In genomic region chrX:101393530-101394305, GRCh38 we compare ENCODE assay signal across 1 cellular context.
TF ChIP-seq lines count a peak whose summit lies in the region.

No MANE protein-coding gene starts in this region.

TF ChIP-seq in GM23338, 12 proteins besides CTCF, POLR2A, EP300 and RAD21 (continued from another document):
- TF ChIP-seq ZNF462 (CRISPR knock-in tag; IDR thresholded peaks at IDR 0.05) (no peak), ZNF114 (CRISPR knock-in tag; IDR thresholded peaks at IDR 0.05) (no peak), EZH2 (IDR thresholded peaks at IDR 0.05; ENCODE audit: low read depth, unreplicated experiment) (no peak), STAT1 (IDR thresholded peaks at IDR 0.05; ENCODE audit: unreplicated experiment) (no peak), ZNF331 (CRISPR knock-in tag; IDR thresholded peaks at IDR 0.05; ENCODE audit: low read depth) (no peak)
